In the genomic region with DNA sequence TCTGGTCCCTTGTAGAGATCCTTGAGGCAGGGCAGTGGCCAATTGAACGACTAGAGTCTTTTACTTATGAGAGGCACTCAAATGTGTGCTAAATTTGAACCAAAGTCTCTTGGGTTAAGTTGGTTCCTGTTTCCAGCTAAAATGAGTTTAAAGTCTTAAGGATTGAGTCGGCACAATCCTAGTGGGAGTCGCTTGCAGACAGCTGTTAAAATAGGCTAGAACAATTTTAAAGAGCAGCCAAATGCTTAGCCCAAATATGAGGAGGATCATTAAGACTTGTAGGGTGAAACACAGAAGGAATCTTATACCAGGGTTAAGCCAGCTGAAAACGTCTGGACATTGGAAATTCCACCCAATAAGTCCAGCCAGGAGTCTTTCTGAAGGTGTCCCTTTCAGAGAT, we compare ENCODE assay signal across 9 cellular contexts.
"Had no signal": no experiment of that assay in that cellular context is flagged by ENCODE, and none has a peak within 500 bp of the region (broad histone marks: within the 10 kb centered on the region; RNA-seq: fewer than 3 reads in every experiment).

No MANE protein-coding gene starts in this region.

- H3K4me3 ChIP-seq: GM23248, GM23338, HAP-1 had no signal

- H3K4me1 ChIP-seq: HAP-1 had no signal

- ATAC-seq: GM23338, HCT116 had no signal

- H3K27ac ChIP-seq: GM23248 had no signal

- H3K4me1 Mint-ChIP-seq: GM23338, H9 had no signal

- H2AFZ ChIP-seq: GM23248, GM23338 had no signal

- H3K4me3 Mint-ChIP-seq: GM23338, H9, HFFc6 had no signal

- H3K4me2 ChIP-seq: GM23338 had no signal

- H3K36me3 ChIP-seq: HAP-1 had no signal

- H3K9ac ChIP-seq: GM23248 had no signal

- H3K27ac Mint-ChIP-seq: GM23338, H9, HFFc6 had no signal

- DNase-seq: GM23248, GOT3, H7, H9, HCEC 1CT, HFFc6 had no signal
